In genomic region chr10:33134011-33134751, GRCh38 we compare ENCODE assay signal across 8 cellular contexts.
DNase-seq lines count a peak whose midpoint lies in the region; ATAC-seq, FAIRE-seq and TF ChIP-seq lines count a peak whose summit lies in the region.

No MANE protein-coding gene starts in this region.

- H3K4me2 ChIP-seq in A549, result peak overlapping the region; percentile 51

- WGBS in A549 (ENCODE audit: missing lambda C conversion rate), result 27% methylated on average over 11 of the region's 11 CpGs

- intact Hi-C loops in left ventricle myocardium superior (cut with micrococcal nuclease), result no loop called here

- peak; percentile 97 to 98; a peak in 4 of 5 replicates for TF ChIP-seq EP300 in A549 (IDR thresholded peaks at IDR 0.05)

- POLR2A ChIA-PET in A549 (lab: Yijun Ruan, JAX), result interaction anchor here (0.8 to 1.8 kb wide), 4 partner anchors 9 to 177 kb away, joined by 3 to 10 read pairs (median 4); no protein-coding TSS in a partner anchor

- no peak for TF ChIP-seq POLR2A in A549 (IDR thresholded peaks at IDR 0.05; ENCODE audit: low read length)
- no peak for TF ChIP-seq POLR2A in NB4 (IDR thresholded peaks at IDR 0.05; ENCODE audit: extremely low read depth, insufficient read length)

- ATAC-seq in A549 (peak; percentile 83 to 92), GM19452 (IDR thresholded peaks at IDR 0.05; ENCODE audit: unreplicated experiment) (peak; percentile 69), left ventricle myocardium superior (peak; percentile 65)

- peak; percentile 27 to 61; a peak in 4 of 5 replicates for TF ChIP-seq RAD21 in A549 (conservative IDR thresholded peaks at IDR 0.05 in 1 of 2, IDR thresholded peaks at IDR 0.05 in 1 of 2)

- FAIRE-seq in A549 (lab: Jason Lieb, UNC), result peak; percentile 95

- H3K9me3 ChIP-seq in A549, result no peaks in the 10 kb centered on the region

- H3K27ac ChIP-seq in A549, result peak overlapping the region; percentile 84 to 95

- H3K4me3 ChIP-seq in A549 (no peak overlapping the region), NB4 (ENCODE audit: low read depth, low read length) (no peak overlapping the region)

- peaks cover 74% of the 10 kb centered on the region for H3K4me1 ChIP-seq in A549

- TF ChIP-seq CTCF in A549 (IDR thresholded peaks at IDR 0.05) (no peak), NB4 (IDR thresholded peaks at IDR 0.05; ENCODE audit: low read depth, low read length) (no peak)

- CTCF ChIA-PET in A549 (lab: Yijun Ruan, JAX), result interaction anchor here (0.5 to 11.3 kb wide), 11 partner anchors 9 to 124 kb away, joined by 3 to 107 read pairs (median 5); no protein-coding TSS in a partner anchor

- DNase-seq in A549 (ENCODE audit: low read depth in 1 of 2, low spot score in 1 of 2) (peak; percentile 78 to 97), NB4 (ENCODE audit: low read depth) (peak; percentile 30), activated T-helper 1 cell treated with Interleukin-2 at 50 U/mL for 16 hours (ENCODE audit: low read depth) (peak; percentile 57), left ventricle myocardium superior (no peak), NCI-H187 treated with DMSO at 0.1 percent for 48 hours (lab: John Stamatoyannopoulos, UW) (no peak), NCI-H345 treated with DMSO at 0.1 percent for 48 hours (lab: John Stamatoyannopoulos, UW; ENCODE audit: unreplicated experiment) (no peak)
- DNase-seq in stimulated activated CD4-positive, alpha-beta T cell treated with anti-CD3 and anti-CD28 coated beads, Interleukin-4, amount 100 ng/mL, for 4 hours, result peak; percentile 57 to 88

TF ChIP-seq in A549, 52 proteins besides CTCF, POLR2A, EP300 and RAD21 (continues in another document):
- TF ChIP-seq E2F6 (IDR thresholded peaks at IDR 0.05; ENCODE audit: borderline replicate concordance, low read depth) (peak; percentile 81), HEYL (CRISPR knock-in tag; IDR thresholded peaks at IDR 0.05) (no peak), GATA3 (IDR thresholded peaks at IDR 0.05; ENCODE audit: borderline replicate concordance) (peak; percentile 96), CBX8 (IDR thresholded peaks at IDR 0.05) (no peak), HOXA7 (CRISPR knock-in tag; IDR thresholded peaks at IDR 0.05) (no peak), EHMT2 (IDR thresholded peaks at IDR 0.05; ENCODE audit: low read depth) (no peak), HOXB13 (CRISPR knock-in tag; IDR thresholded peaks at IDR 0.05; ENCODE audit: low read depth) (peak; percentile 84), RFX5 (IDR thresholded peaks at IDR 0.05) (no peak), BCL3 (IDR thresholded peaks at IDR 0.05) (peak; percentile 90), JUN (IDR thresholded peaks at IDR 0.05) (peak; percentile 94 to 96; a peak in 4 of 5 replicates), ATOH8 (CRISPR knock-in tag; IDR thresholded peaks at IDR 0.05; ENCODE audit: low read depth) (peak; percentile 80; the same call in 1 of the 2 replicates), FOXS1 (CRISPR knock-in tag; IDR thresholded peaks at IDR 0.05) (no peak), CEBPB (IDR thresholded peaks at IDR 0.05) (peak; percentile 89 to 92), JUNB (IDR thresholded peaks at IDR 0.05) (peak; percentile 99), REST (IDR thresholded peaks at IDR 0.05) (no peak), RCOR1 (IDR thresholded peaks at IDR 0.05; ENCODE audit: low read depth, low read length) (no peak), EHF (CRISPR knock-in tag; IDR thresholded peaks at IDR 0.05) (peak; percentile 79; the same call in 1 of the 2 replicates), CHD2 (IDR thresholded peaks at IDR 0.05; ENCODE audit: low read length, partially characterized antibody) (no peak), KDM1A (IDR thresholded peaks at IDR 0.05; ENCODE audit: low read depth) (no peak), SREBF2 (IDR thresholded peaks at IDR 0.05) (no peak), MAZ (IDR thresholded peaks at IDR 0.05; ENCODE audit: borderline replicate concordance, low read depth, low read length) (no peak), MYC (IDR thresholded peaks at IDR 0.05; ENCODE audit: borderline replicate concordance, low read length) (peak; percentile 94), ZNF302 (CRISPR knock-in tag; IDR thresholded peaks at IDR 0.05) (peak; percentile 54; the same call in 1 of the 2 replicates), MAFK (IDR thresholded peaks at IDR 0.05; ENCODE audit: partially characterized antibody) (no peak), ESRRA (IDR thresholded peaks at IDR 0.05; ENCODE audit: borderline replicate concordance, low read length) (no peak), POLR2AphosphoS2 (conservative IDR thresholded peaks at IDR 0.05; ENCODE audit: low read length) (no peak), NR3C1 (IDR thresholded peaks at IDR 0.05) (no peak), SMC3 (IDR thresholded peaks at IDR 0.05) (peak; percentile 51), FOSB (CRISPR knock-in tag; IDR thresholded peaks at IDR 0.05) (no peak), KDM5A (IDR thresholded peaks at IDR 0.05) (no peak), RARB (CRISPR knock-in tag; IDR thresholded peaks at IDR 0.05) (peak; percentile 67; the same call in 1 of the 2 replicates), HES2 (IDR thresholded peaks at IDR 0.05) (peak; percentile 75; the same call in 1 of the 2 replicates), NPAS2 (CRISPR knock-in tag; IDR thresholded peaks at IDR 0.05; ENCODE audit: borderline replicate concordance) (no peak), NFE2L2 (conservative IDR thresholded peaks at IDR 0.05; ENCODE audit: low read length) (no peak), TP53 (CRISPR knock-in tag; IDR thresholded peaks at IDR 0.05) (no peak), PHF8 (IDR thresholded peaks at IDR 0.05; ENCODE audit: borderline replicate concordance, low read depth) (no peak), ZFP36 (IDR thresholded peaks at IDR 0.05; ENCODE audit: borderline replicate concordance, partially characterized antibody) (no peak), USF2 (IDR thresholded peaks at IDR 0.05) (peak; percentile 88)

Comparison
In these comparisons a context has a peak if more than half of its experiments do, and no peak if none do; other contexts are left out.
1. DNase-seq: peak in A549 (2 of 2), NB4 (single experiment), activated T-helper 1 cell treated with Interleukin-2 at 50 U/mL for 16 hours (single experiment) and stimulated activated CD4-positive, alpha-beta T cell treated with anti-CD3 and anti-CD28 coated beads, Interleukin-4, amount 100 ng/mL, for 4 hours (2 of 2); none in left ventricle myocardium superior (single experiment), NCI-H187 treated with DMSO at 0.1 percent for 48 hours (single experiment) and NCI-H345 treated with DMSO at 0.1 percent for 48 hours (single experiment).
2. Peak in every context shown above with its lines, with median percentiles within 50 percentile points of each other: ATAC-seq.